ENCODE assay signal across 8 cellular contexts in genomic region chr10:103691723-103692380, GRCh38.
A peak's percentile ranks its signal among the peaks of the same experiment; 100 is the strongest.
DNase-seq lines count a peak whose midpoint lies in the region; ATAC-seq and TF ChIP-seq lines count a peak whose summit lies in the region.

No MANE protein-coding gene starts in this region.

- H3K4me1 Mint-ChIP-seq in endothelial cell (ENCODE audit: unreplicated experiment) (peaks cover 14% of the 10 kb centered on the region), chondrocyte (ENCODE audit: low read depth) (peaks cover 19% of the 10 kb centered on the region)

- H3K36me3 Mint-ChIP-seq in endothelial cell (ENCODE audit: low read depth, unreplicated experiment): peaks cover 29% of the 10 kb centered on the region
- H3K36me3 Mint-ChIP-seq in chondrocyte (ENCODE audit: low read depth): no peaks in the 10 kb centered on the region

- no peaks in the 10 kb centered on the region for H3K9me3 Mint-ChIP-seq in endothelial cell (ENCODE audit: unreplicated experiment)
- H3K9me3 Mint-ChIP-seq in chondrocyte (ENCODE audit: low read depth): no peaks in the 10 kb centered on the region

- H3K27me3 Mint-ChIP-seq in endothelial cell (ENCODE audit: unreplicated experiment) (peaks cover 26% of the 10 kb centered on the region), chondrocyte (ENCODE audit: low read depth) (peaks cover 2% of the 10 kb centered on the region)

- ATAC-seq in GM21423 (IDR thresholded peaks at IDR 0.05; ENCODE audit: unreplicated experiment) (peak; percentile 16), HG03521 (IDR thresholded peaks at IDR 0.05; ENCODE audit: unreplicated experiment) (peak; percentile 25)

- TF ChIP-seq CTCF in GM12875 (IDR thresholded peaks at IDR 0.05; ENCODE audit: borderline replicate concordance, insufficient read depth, low read depth, low read length): no peak
- TF ChIP-seq CTCF in endothelial cell (IDR thresholded peaks at IDR 0.05; ENCODE audit: unreplicated experiment): no peak
- no peak for TF ChIP-seq CTCF in chondrocyte (IDR thresholded peaks at IDR 0.05)
- no peak for TF ChIP-seq CTCF in foreskin fibroblast (IDR thresholded peaks at IDR 0.05; ENCODE audit: low read depth, low read length)

- H3K4me3 Mint-ChIP-seq in endothelial cell (ENCODE audit: unreplicated experiment) (peak overlapping the region; percentile 16), chondrocyte (ENCODE audit: unreplicated experiment) (no peak overlapping the region)

- H3K4me3 ChIP-seq in GM12875 (ENCODE audit: low read depth, low read length) (peak overlapping the region; percentile 89), foreskin fibroblast (ENCODE audit: low read depth in 1 of 2, low read length in 2 of 2) (no peak overlapping the region)

- DNase-seq in endothelial cell (ENCODE audit: low spot score): no peak
- DNase-seq in chondrocyte (ENCODE audit: low spot score): no peak
- no peak for DNase-seq in foreskin fibroblast
- no peak for DNase-seq in SK-N-DZ (ENCODE audit: low spot score)
- no peak for DNase-seq in activated CD4-positive, alpha-beta T cell treated with anti-CD3 and anti-CD28 coated beads for 1 hour

- H3K27ac Mint-ChIP-seq in endothelial cell (ENCODE audit: unreplicated experiment) (peak overlapping the region; percentile 7), chondrocyte (ENCODE audit: unreplicated experiment) (no peak overlapping the region)
